9 cellular contexts compared by ENCODE assay signal in genomic region chr2:2662037-2662846, GRCh38.
DNase-seq lines count a peak whose midpoint lies in the region; ATAC-seq lines count a peak whose summit lies in the region.
"Had no signal": no experiment of that assay in that cellular context is flagged by ENCODE, and none has a peak within 500 bp of the region (broad histone marks: within the 10 kb centered on the region; RNA-seq: fewer than 3 reads in every experiment).

No MANE protein-coding gene starts in this region.

- ATAC-seq in sciatic nerve, result peak; percentile 71
- no peak for ATAC-seq in HG03280 (IDR thresholded peaks at IDR 0.05; ENCODE audit: unreplicated experiment)
- no peak for ATAC-seq in HG02973 (IDR thresholded peaks at IDR 0.05; ENCODE audit: unreplicated experiment)
- no peak for ATAC-seq in HG03460 (IDR thresholded peaks at IDR 0.05; ENCODE audit: unreplicated experiment)

- DNase-seq in NCI-H1092 (lab: John Stamatoyannopoulos, UW), result peak; percentile 62
- DNase-seq in NCI-H774 (lab: John Stamatoyannopoulos, UW), result peak; percentile 78
- peak; percentile 62 for DNase-seq in globus pallidus (ENCODE audit: low spot score)
- no peak for DNase-seq in sciatic nerve (ENCODE audit: low spot score)
- no peak for DNase-seq in AG08395 (ENCODE audit: low spot score)
- DNase-seq: NCI-H446 treated with DMSO at 0.1 percent for 48 hours had no signal

- intact Hi-C loops in sciatic nerve (cut with DNase I), result no loop called here

Comparison
In these comparisons a context has a peak if more than half of its experiments do, and no peak if none do; other contexts are left out.
1. DNase-seq: peak in NCI-H1092 (single experiment), NCI-H774 (single experiment) and globus pallidus (single experiment); none in sciatic nerve (single experiment) and AG08395 (single experiment).